Comparison of ENCODE assay signal across 14 cellular contexts in the genomic region with DNA sequence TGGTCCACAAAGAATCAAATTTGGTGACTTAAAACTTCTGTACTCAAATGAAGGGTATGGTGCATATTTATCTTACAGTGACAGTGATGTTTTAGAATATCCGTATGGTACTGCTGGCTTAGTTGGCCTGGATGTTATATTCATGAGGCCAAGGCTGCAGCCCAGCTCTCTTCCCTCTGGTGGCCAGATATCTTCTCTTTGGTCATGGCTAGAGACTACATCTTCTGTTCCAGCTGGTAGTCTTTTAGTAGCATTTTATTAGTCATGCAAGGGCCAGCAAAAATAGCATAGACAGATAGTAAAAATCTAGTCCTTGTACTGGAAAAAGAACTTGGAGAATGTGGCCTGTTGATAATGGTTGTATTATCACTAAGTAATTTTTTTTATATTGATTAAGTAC.
"Had no signal": no experiment of that assay in that cellular context is flagged by ENCODE, and none has a peak within 500 bp of the region (broad histone marks: within the 10 kb centered on the region; RNA-seq: fewer than 3 reads in every experiment).

No MANE protein-coding gene starts in this region.

- H3K4me1 ChIP-seq: transverse colon had no signal

- H3K27me3 ChIP-seq: gastrocnemius medialis, transverse colon, vagina had no signal

- H3K9me3 ChIP-seq: gastrocnemius medialis, transverse colon, vagina had no signal

- ATAC-seq: activated CD4-positive, CD25-positive, alpha-beta regulatory T cell treated with anti-CD3 and anti-CD28 coated beads, Interleukin-2, amount 50 U/mL, for 24 hours; activated T-cell treated with anti-CD3 and anti-CD28 coated beads, Interleukin-2, amount 50 U/mL, for 4 hours had no signal

- H3K27ac ChIP-seq: transverse colon, vagina had no signal

- H3K36me3 ChIP-seq: gastrocnemius medialis, transverse colon, vagina had no signal

- DNase-seq: activated CD4-positive, alpha-beta T cell treated with anti-CD3 and anti-CD28 coated beads, Interleukin-2, amount 50 U/mL, for 1 hour; activated CD8-positive, alpha-beta memory T cell treated with anti-CD3 and anti-CD28 coated beads, Interleukin-2, amount 50 U/mL, for 4 hours; activated naive CD4-positive, alpha-beta T cell treated with anti-CD3 and anti-CD28 coated beads for 36 hours; activated T-cell treated with anti-CD3 and anti-CD28 coated beads, Interleukin-2, amount 50 U/mL, for 4 hours; aorta; gastrocnemius medialis; nephron progenitor cell; nucleus accumbens; stimulated activated CD4-positive, alpha-beta T cell treated with anti-CD3 and anti-CD28 coated beads, Interleukin-1b, Interleukin-23, amount 100 ng/mL, for 48 hours; stimulated activated naive CD4-positive, alpha-beta T cell treated with Interleukin-2 at 50 U/mL for 16 hours; T1000; transverse colon had no signal

- H3K4me3 ChIP-seq: transverse colon, vagina had no signal
